In the genomic region with DNA sequence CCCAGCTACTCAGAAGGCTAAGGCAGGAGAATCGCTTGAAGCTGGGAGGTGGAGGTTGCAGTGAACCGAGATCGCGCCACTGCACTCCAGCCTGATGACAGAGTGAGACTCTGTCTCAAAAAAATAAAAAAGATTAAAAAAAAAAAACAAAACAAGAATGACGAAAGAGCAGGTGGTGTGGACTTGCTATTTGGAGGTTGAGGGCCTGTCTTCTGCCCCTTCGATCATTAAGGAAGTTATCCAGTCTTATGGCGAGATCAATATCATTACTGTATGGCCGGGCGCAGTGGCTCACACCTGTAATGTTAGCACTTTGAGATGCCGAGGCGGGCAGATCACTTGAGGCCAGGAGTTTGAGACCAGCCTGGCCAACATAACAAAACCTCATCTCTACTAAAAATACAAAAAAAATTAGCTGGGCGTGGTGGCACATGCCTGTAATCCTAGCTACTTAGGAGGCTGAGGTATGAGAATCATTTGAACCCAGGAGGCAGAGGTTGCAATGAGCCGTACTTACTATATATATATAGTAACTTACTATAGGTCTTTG, we compare ENCODE assay signal across 8 cellular contexts. TPM values are rescaled to one million over a fixed set of nuclear protein-coding genes. Genes with fewer than 3 reads are reported as not detected.
DNase-seq lines count a peak whose midpoint lies in the region; ATAC-seq, FAIRE-seq and TF ChIP-seq lines count a peak whose summit lies in the region.
"Not testable (repeated sequence)": the region's sequence is repeated elsewhere in the genome, so short reads cannot be mapped to it uniquely, and the experiment has no call there.

No MANE protein-coding gene starts in this region.

- peaks cover 0 to 30% (median 8%) of the 10 kb centered on the region in 3 donors for H3K36me3 Mint-ChIP-seq in CD8-positive, alpha-beta memory T cell
- H3K36me3 Mint-ChIP-seq in T-helper 17 cell (ENCODE audit: low read depth); activated T-helper 17 cell treated with anti-CD3 and anti-CD28 coated beads, Interleukin-2, amount 50 U/mL, for 72 hours (ENCODE audit: low read depth); central memory CD8-positive, alpha-beta T cell (ENCODE audit: insufficient read depth): not testable (repeated sequence)
- H3K36me3 Mint-ChIP-seq in naive thymus-derived CD4-positive, alpha-beta T cell: peaks cover 4 to 45% (median 8%) of the 10 kb centered on the region in 5 donors

- peak overlapping the region; percentile 39 to 74; a peak in 5 of 6 replicates for H3K27ac ChIP-seq in A549
- H3K27ac ChIP-seq in CD8-positive, alpha-beta memory T cell (ENCODE audit: low read depth, low read length); naive thymus-derived CD4-positive, alpha-beta T cell (ENCODE audit: low read depth, low read length): not testable (repeated sequence)
- H3K27ac ChIP-seq in upper lobe of right lung: peak overlapping the region; percentile 17

- H3K4me1 Mint-ChIP-seq in CD8-positive, alpha-beta memory T cell: peaks cover 20 to 55% (median 44%) of the 10 kb centered on the region in 3 donors
- H3K4me1 Mint-ChIP-seq in T-helper 17 cell: peaks cover 22% of the 10 kb centered on the region
- not testable (repeated sequence) for H3K4me1 Mint-ChIP-seq in activated T-helper 17 cell treated with anti-CD3 and anti-CD28 coated beads, Interleukin-2, amount 50 U/mL, for 72 hours
- H3K4me1 Mint-ChIP-seq in central memory CD8-positive, alpha-beta T cell: peaks cover 30% of the 10 kb centered on the region
- H3K4me1 Mint-ChIP-seq in naive thymus-derived CD4-positive, alpha-beta T cell: peaks cover 12 to 50% (median 25%) of the 10 kb centered on the region in 7 donors

- not testable (repeated sequence) for H3K4me3 ChIP-seq in A549; CD8-positive, alpha-beta memory T cell (ENCODE audit: low read length); naive thymus-derived CD4-positive, alpha-beta T cell (ENCODE audit: low read length); upper lobe of right lung

- TF ChIP-seq POLR2A in A549 (IDR thresholded peaks at IDR 0.05; ENCODE audit: low read length): not testable (repeated sequence)

- WGBS in A549 (ENCODE audit: missing lambda C conversion rate): 91% methylated on average over 13 of the region's 13 CpGs

- peaks cover 35% of the 10 kb centered on the region for H3K4me1 ChIP-seq in A549
- H3K4me1 ChIP-seq in CD8-positive, alpha-beta memory T cell (ENCODE audit: insufficient read depth, low read length): not testable (repeated sequence)
- peaks cover 4 to 19% of the 10 kb centered on the region in 2 donors for H3K4me1 ChIP-seq in naive thymus-derived CD4-positive, alpha-beta T cell (ENCODE audit: control insufficient read depth in 2 of 2, insufficient read depth in 2 of 2, low read length in 2 of 2)
- peaks cover 22% of the 10 kb centered on the region for H3K4me1 ChIP-seq in upper lobe of right lung

- peak overlapping the region in 1 of 7 donors; percentile 28 for H3K4me3 Mint-ChIP-seq in CD8-positive, alpha-beta memory T cell
- not testable (repeated sequence) for H3K4me3 Mint-ChIP-seq in T-helper 17 cell; activated T-helper 17 cell treated with anti-CD3 and anti-CD28 coated beads, Interleukin-2, amount 50 U/mL, for 72 hours; central memory CD8-positive, alpha-beta T cell
- H3K4me3 Mint-ChIP-seq in naive thymus-derived CD4-positive, alpha-beta T cell: peak overlapping the region in 4 of 10 donors; percentile 24 to 78 (median 37)

- not testable (repeated sequence) for FAIRE-seq in A549 (lab: Jason Lieb, UNC)

- not testable (repeated sequence) for H3K27me3 Mint-ChIP-seq in CD8-positive, alpha-beta memory T cell; T-helper 17 cell; activated T-helper 17 cell treated with anti-CD3 and anti-CD28 coated beads, Interleukin-2, amount 50 U/mL, for 72 hours; central memory CD8-positive, alpha-beta T cell; naive thymus-derived CD4-positive, alpha-beta T cell

- H3K27ac Mint-ChIP-seq in CD8-positive, alpha-beta memory T cell: peak overlapping the region in 5 of 8 donors; percentile 36 to 89 (median 83)
- H3K27ac Mint-ChIP-seq in T-helper 17 cell: peak overlapping the region; percentile 27
- peak overlapping the region; percentile 67 for H3K27ac Mint-ChIP-seq in activated T-helper 17 cell treated with anti-CD3 and anti-CD28 coated beads, Interleukin-2, amount 50 U/mL, for 72 hours
- H3K27ac Mint-ChIP-seq in central memory CD8-positive, alpha-beta T cell (ENCODE audit: low read depth): peak overlapping the region; percentile 68
- H3K27ac Mint-ChIP-seq in naive thymus-derived CD4-positive, alpha-beta T cell: peak overlapping the region in 6 of 9 donors; percentile 52 to 95 (median 88)

- not testable (repeated sequence) for DNase-seq in A549 (ENCODE audit: low read depth in 1 of 2, low spot score in 1 of 2); CD8-positive, alpha-beta memory T cell; T-helper 17 cell; central memory CD8-positive, alpha-beta T cell (ENCODE audit: low spot score in 2 of 2); upper lobe of right lung
- DNase-seq in NCI-H2171 treated with DMSO at 0.1 percent for 48 hours (lab: John Stamatoyannopoulos, UW): peak; percentile 12
- peak in 1 of 9 donors; percentile 31 for DNase-seq in naive thymus-derived CD4-positive, alpha-beta T cell

- POLR2A ChIA-PET in A549 (lab: Yijun Ruan, JAX): not testable (repeated sequence)
- POLR2A ChIA-PET in CD8-positive, alpha-beta memory T cell (lab: Charles Lee): interaction anchor here (0.6 to 0.7 kb wide), 2 partner anchors 9 to 78 kb away, joined by 3 to 5 read pairs; no protein-coding TSS in a partner anchor
- POLR2A ChIA-PET in naive thymus-derived CD4-positive, alpha-beta T cell (lab: Charles Lee): interaction anchor here (0.5 to 0.8 kb wide), 3 partner anchors 32 to 273 kb away, joined by 3 to 6 read pairs (median 3); no protein-coding TSS in a partner anchor

- TF ChIP-seq EP300 in A549 (IDR thresholded peaks at IDR 0.05): not testable (repeated sequence)

- TF ChIP-seq CTCF in A549 (IDR thresholded peaks at IDR 0.05); upper lobe of right lung (IDR thresholded peaks at IDR 0.05): not testable (repeated sequence)

- intact Hi-C loops in naive thymus-derived CD4-positive, alpha-beta T cell (cut with micrococcal nuclease): loop anchor here in 1 of 2 donors (1.0 kb wide), 2 partner anchors 15 to 31 kb away; no protein-coding TSS in a partner anchor
- intact Hi-C loops in upper lobe of right lung (cut with DNase I): not testable (repeated sequence)

- not testable (repeated sequence) for H3K36me3 ChIP-seq in CD8-positive, alpha-beta memory T cell (ENCODE audit: insufficient read depth, low read length); naive thymus-derived CD4-positive, alpha-beta T cell (ENCODE audit: control insufficient read depth in 2 of 3, insufficient read depth in 3 of 3, low read length in 3 of 3); upper lobe of right lung

- CTCF ChIA-PET in A549 (lab: Yijun Ruan, JAX): interaction anchor here (0.7 to 5.1 kb wide), 5 partner anchors 14 to 274 kb away, joined by 3 to 17 read pairs (median 4); no protein-coding TSS in a partner anchor
- CTCF ChIA-PET in CD8-positive, alpha-beta memory T cell (lab: Charles Lee): interaction anchor here (0.8 to 1.0 kb wide), 2 partner anchors 15 to 234 kb away, joined by 3 read pairs; no protein-coding TSS in a partner anchor
- CTCF ChIA-PET in naive thymus-derived CD4-positive, alpha-beta T cell (lab: Charles Lee): interaction anchor here (0.7 to 3.1 kb wide), 3 partner anchors 16 to 96 kb away, joined by 3 to 9 read pairs (median 4); no protein-coding TSS in a partner anchor

- not testable (repeated sequence) for H3K9me3 ChIP-seq in A549; CD8-positive, alpha-beta memory T cell (ENCODE audit: low read length); T-helper 17 cell (ENCODE audit: control insufficient read depth, low read length, poor library complexity, severe bottlenecking); naive thymus-derived CD4-positive, alpha-beta T cell (ENCODE audit: control insufficient read depth in 2 of 3, low read length in 3 of 3); upper lobe of right lung

- not testable (repeated sequence) for H3K9me3 Mint-ChIP-seq in CD8-positive, alpha-beta memory T cell; activated T-helper 17 cell treated with anti-CD3 and anti-CD28 coated beads, Interleukin-2, amount 50 U/mL, for 72 hours; central memory CD8-positive, alpha-beta T cell; naive thymus-derived CD4-positive, alpha-beta T cell

- TF ChIP-seq RAD21 in A549 (conservative IDR thresholded peaks at IDR 0.05 in 1 of 2, IDR thresholded peaks at IDR 0.05 in 1 of 2): not testable (repeated sequence)

- H3K4me2 ChIP-seq in A549: peak overlapping the region; percentile 63

- ATAC-seq in A549; T-helper 17 cell; activated T-helper 17 cell treated with anti-CD3 and anti-CD28 coated beads, Interleukin-2, amount 50 U/mL, for 72 hours (replicated peaks); naive thymus-derived CD4-positive, alpha-beta T cell; upper lobe of right lung: not testable (repeated sequence)
- ATAC-seq in central memory CD8-positive, alpha-beta T cell (replicated peaks; ENCODE audit: extremely low read depth, poor library complexity, severe bottlenecking): peak; percentile 37

- not testable (repeated sequence) for H3K27me3 ChIP-seq in CD8-positive, alpha-beta memory T cell (ENCODE audit: insufficient read depth, low read length, poor library complexity, severe bottlenecking); naive thymus-derived CD4-positive, alpha-beta T cell (ENCODE audit: control insufficient read depth in 2 of 2, insufficient read depth in 2 of 2, low read length in 2 of 2); upper lobe of right lung

RNA-seq across cellular contexts. Expression of a gene that starts 53.6 kb away (rescaled TPM):
- polyA plus RNA-seq in A549 (2011; rRNA removed): 17.4 and 18.4 TPM in 2 replicates
- polyA plus RNA-seq in A549 (2012; cell fraction: cytosol; rRNA removed): 5.6 TPM in 2 replicates
- polyA plus RNA-seq in A549 (2012; cell fraction: nucleus; rRNA removed): 2.2 and 3.3 TPM in 2 replicates
- 6.1 to 7.3 TPM (median 6.5 TPM) in 3 replicates for polyA plus RNA-seq in A549 (2017; fragmentation: RNase III; extraction: RNeasy Plus Mini Kit Qiagen cat#74134 plus additional on column Dnase treatment)
- 7.9 and 8.9 TPM in 2 replicates for polyA minus RNA-seq in A549 (2011; rRNA and poly(A)+ RNA removed)
- 1 to 10 TPM; 7.7 to 9.1 TPM for total RNA-seq in CD8-positive, alpha-beta memory T cell
- polyA plus RNA-seq in CD8-positive, alpha-beta memory T cell: 18.8 TPM
- total RNA-seq in T-helper 17 cell: 1 to 10 TPM; 9.2 to 9.4 TPM
- 10 to 100 TPM in 1 of 2 donors, 1 to 10 TPM in 1; 8.6 to 12.9 TPM for total RNA-seq in activated T-helper 17 cell treated with anti-CD3 and anti-CD28 coated beads, Interleukin-2, amount 50 U/mL, for 72 hours
- total RNA-seq in naive thymus-derived CD4-positive, alpha-beta T cell: 10 to 100 TPM; 12.1 to 14.2 (median 13.2) TPM
- polyA plus RNA-seq in naive thymus-derived CD4-positive, alpha-beta T cell: 10 to 100 TPM; 17.7 to 20.7 TPM
- total RNA-seq in upper lobe of right lung: 5.8 TPM

Comparison
In these comparisons a context has a peak if more than half of its experiments do, and no peak if none do; other contexts are left out.
1. H3K27ac Mint-ChIP-seq: peak in every context shown above with its lines; median percentile 88 in naive thymus-derived CD4-positive, alpha-beta T cell; 83 in CD8-positive, alpha-beta memory T cell; 68 in central memory CD8-positive, alpha-beta T cell; 67 in activated T-helper 17 cell treated with anti-CD3 and anti-CD28 coated beads, Interleukin-2, amount 50 U/mL, for 72 hours; 27 in T-helper 17 cell.